Comparison of ENCODE assay signal across 23 cellular contexts in the genomic region with DNA sequence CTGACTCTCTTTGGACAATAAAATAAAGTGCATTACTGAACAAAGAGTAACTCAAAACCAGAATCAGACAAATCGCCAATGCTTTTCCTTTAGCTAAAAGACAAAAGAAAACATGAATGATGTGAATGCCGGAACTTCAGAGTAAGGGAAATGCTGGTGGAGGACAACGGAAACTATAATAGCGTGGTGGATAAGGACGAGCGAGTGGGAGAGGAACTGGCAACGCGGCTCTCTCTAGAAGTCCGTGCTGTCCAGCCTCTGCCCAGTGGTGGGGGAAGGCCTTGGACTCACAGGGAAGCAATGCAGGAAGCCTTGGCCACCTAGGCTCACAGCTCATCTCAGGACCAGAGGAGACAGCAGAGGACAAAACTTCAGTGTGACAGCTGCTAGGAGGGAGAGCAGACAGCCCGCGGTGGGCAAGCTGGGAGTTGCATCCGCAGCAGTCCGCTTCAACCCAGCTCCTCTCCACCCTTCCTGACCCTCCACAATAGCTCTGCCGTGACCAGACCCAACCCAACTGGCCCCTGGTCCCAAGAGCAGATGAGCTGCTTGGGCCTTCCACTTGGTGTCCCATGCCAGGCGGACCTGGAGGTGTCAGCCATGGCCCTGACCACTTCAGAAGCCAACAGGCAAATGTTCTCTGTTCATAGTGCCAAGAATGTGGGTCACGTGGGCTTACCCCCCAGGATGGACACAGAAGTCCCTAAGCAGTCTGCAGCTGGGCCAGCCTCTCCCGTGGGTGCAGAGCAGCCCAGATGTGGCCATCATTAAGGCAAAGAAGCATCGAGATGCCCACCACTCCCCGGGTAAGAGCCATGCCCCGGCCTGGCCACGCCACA. TPM values are rescaled to one million over a fixed set of nuclear protein-coding genes. Genes with fewer than 3 reads are reported as not detected.
A peak's percentile ranks its signal among the peaks of the same experiment; 100 is the strongest.
DNase-seq lines count a peak whose midpoint lies in the region; ATAC-seq and TF ChIP-seq lines count a peak whose summit lies in the region.
"Had no signal": no experiment of that assay in that cellular context is flagged by ENCODE, and none has a peak within 500 bp of the region (broad histone marks: within the 10 kb centered on the region; RNA-seq: fewer than 3 reads in every experiment).

No MANE protein-coding gene starts in this region.

- H3K27ac ChIP-seq in ascending aorta (peak overlapping the region; percentile 48 to 70), right cardiac atrium (ENCODE audit: low read length) (peak overlapping the region; percentile 16), spleen (peak overlapping the region in 6 of 8 donors; percentile 8 to 58 (median 20))
- H3K27ac ChIP-seq: GM23248, upper lobe of right lung had no signal

- no peaks in the 10 kb centered on the region for H3K27me3 Mint-ChIP-seq in activated T-cell treated with anti-CD3 and anti-CD28 coated beads, Interleukin-2, amount 50 U/mL, for 24 hours
- H3K27me3 Mint-ChIP-seq: CD4-positive, alpha-beta T cell; memory B cell; stimulated activated naive CD8-positive, alpha-beta T cell treated with anti-CD3 and anti-CD28 coated beads, Interleukin-15, Interleukin-2, amounts not matched to agents 100 ng/mL and 50 ng/mL, for 24 hours had no signal

- intact Hi-C loops in ascending aorta (cut with DNase I) = no loop called here
- intact Hi-C loops in right cardiac atrium (cut with DNase I) = no loop called here
- intact Hi-C loops in spleen (cut with DNase I; ENCODE audit: low total_unique reads) = no loop called here

- H3K4me1 ChIP-seq in ascending aorta (peaks cover 8 to 23% of the 10 kb centered on the region in 2 donors), right cardiac atrium (ENCODE audit: control insufficient read depth, insufficient read depth, low read length) (peaks cover 9% of the 10 kb centered on the region), spleen (peaks cover 9 to 82% (median 56%) of the 10 kb centered on the region in 6 donors)

- peaks cover 41 to 53% of the 10 kb centered on the region in 2 donors for H3K36me3 ChIP-seq in ascending aorta
- peaks cover 0 to 68% (median 44%) of the 10 kb centered on the region in 6 donors for H3K36me3 ChIP-seq in spleen

- no peaks in the 10 kb centered on the region for H3K9me3 ChIP-seq in ascending aorta
- H3K9me3 ChIP-seq in right cardiac atrium (ENCODE audit: control insufficient read depth, low read length) = no peaks in the 10 kb centered on the region
- H3K9me3 ChIP-seq in spleen = no peaks in the 10 kb centered on the region
- H3K9me3 ChIP-seq: upper lobe of right lung had no signal

- peak in 1 of 2 donors; percentile 36 for ATAC-seq in right cardiac atrium
- no peak for ATAC-seq in GM19397 (IDR thresholded peaks at IDR 0.05; ENCODE audit: unreplicated experiment)
- ATAC-seq: activated T-cell treated with anti-CD3 and anti-CD28 coated beads, Interleukin-2, amount 50 U/mL, for 72 hours; upper lobe of right lung had no signal

- no peak for TF ChIP-seq CTCF in ascending aorta (IDR thresholded peaks at IDR 0.05)
- TF ChIP-seq CTCF in spleen (IDR thresholded peaks at IDR 0.05 in 8 of 11, conservative IDR thresholded peaks at IDR 0.05 in 3 of 11) = no peak

- H3K27me3 ChIP-seq in ascending aorta (no peaks in the 10 kb centered on the region), right cardiac atrium (ENCODE audit: control insufficient read depth, insufficient read depth) (no peaks in the 10 kb centered on the region), spleen (replicated peaks in 1 of 7) (no peaks in the 10 kb centered on the region)
- H3K27me3 ChIP-seq: upper lobe of right lung had no signal

- H3K27ac Mint-ChIP-seq in activated T-cell treated with anti-CD3 and anti-CD28 coated beads, Interleukin-2, amount 50 U/mL, for 24 hours = peak overlapping the region; percentile 31
- H3K27ac Mint-ChIP-seq: activated T-cell treated with anti-CD3 and anti-CD28 coated beads, Interleukin-2, amount 50 U/mL, for 72 hours; CD4-positive, alpha-beta T cell; memory B cell; stimulated activated naive CD8-positive, alpha-beta T cell treated with anti-CD3 and anti-CD28 coated beads, Interleukin-15, Interleukin-2, amounts not matched to agents 100 ng/mL and 50 ng/mL, for 24 hours had no signal

- H3K4me3 Mint-ChIP-seq in activated T-cell treated with anti-CD3 and anti-CD28 coated beads, Interleukin-2, amount 50 U/mL, for 24 hours = no peak overlapping the region
- H3K4me3 Mint-ChIP-seq: activated T-cell treated with anti-CD3 and anti-CD28 coated beads, Interleukin-2, amount 50 U/mL, for 72 hours; CD4-positive, alpha-beta T cell; memory B cell; stimulated activated naive CD8-positive, alpha-beta T cell treated with anti-CD3 and anti-CD28 coated beads, Interleukin-15, Interleukin-2, amounts not matched to agents 100 ng/mL and 50 ng/mL, for 24 hours had no signal

- no peak for DNase-seq in activated T-cell treated with anti-CD3 and anti-CD28 coated beads, Interleukin-2, amount 50 U/mL, for 24 hours
- DNase-seq in activated T-cell treated with anti-CD3 and anti-CD28 coated beads, Interleukin-2, amount 50 U/mL, for 1 hour = no peak
- DNase-seq in ascending aorta (ENCODE audit: low spot score in 2 of 2) (no peak), right cardiac atrium (peak in 2 of 3 donors; percentile 24 to 64), spleen (no peak), AML-193 (lab: John Stamatoyannopoulos, UW) (no peak), T-helper 9 cell (no peak)
- DNase-seq: ACHN; activated CD4-positive, alpha-beta T cell treated with anti-CD3 and anti-CD28 coated beads, Interleukin-2, amount 50 U/mL, for 4 hours; activated T-cell treated with anti-CD3 and anti-CD28 coated beads, Interleukin-2, amount 50 U/mL, for 72 hours; CD4-positive, alpha-beta T cell; effector CD4-positive, alpha-beta T cell; GM23248; hippocampal formation; MV-4-11; NCI-H1930; retina; T-helper 1 cell; upper lobe of right lung had no signal

- H3K36me3 Mint-ChIP-seq in activated T-cell treated with anti-CD3 and anti-CD28 coated beads, Interleukin-2, amount 50 U/mL, for 24 hours (ENCODE audit: low read depth) = peaks cover 82% of the 10 kb centered on the region

- no peaks in the 10 kb centered on the region for H3K9me3 Mint-ChIP-seq in activated T-cell treated with anti-CD3 and anti-CD28 coated beads, Interleukin-2, amount 50 U/mL, for 24 hours
- H3K9me3 Mint-ChIP-seq: activated T-cell treated with anti-CD3 and anti-CD28 coated beads, Interleukin-2, amount 50 U/mL, for 72 hours; CD4-positive, alpha-beta T cell; memory B cell; stimulated activated naive CD8-positive, alpha-beta T cell treated with anti-CD3 and anti-CD28 coated beads, Interleukin-15, Interleukin-2, amounts not matched to agents 100 ng/mL and 50 ng/mL, for 24 hours had no signal

- WGBS in right cardiac atrium = 61% methylated on average over 21 of the region's 21 CpGs
- WGBS in spleen, 5 donors = 64 to 89% (median 81%) methylated on average over 14 to 21 of the region's 21 CpGs

- H3K4me3 ChIP-seq in ascending aorta (no peak overlapping the region), right cardiac atrium (ENCODE audit: low read length) (no peak overlapping the region), spleen (no peak overlapping the region)
- H3K4me3 ChIP-seq: GM23248, upper lobe of right lung had no signal

- TF ChIP-seq POLR2A in spleen (IDR thresholded peaks at IDR 0.05) = no peak

- peaks cover 29% of the 10 kb centered on the region for H3K4me1 Mint-ChIP-seq in activated T-cell treated with anti-CD3 and anti-CD28 coated beads, Interleukin-2, amount 50 U/mL, for 24 hours (ENCODE audit: low read depth)

RNA-seq across cellular contexts. Expression of gene FAAP100, which starts 5.3 kb away (rescaled TPM):
- total RNA-seq in ascending aorta (75.6 TPM), right cardiac atrium (10 to 100 TPM; 12.0 to 15.3 (median 13.5) TPM), spleen (10 to 100 TPM; 36.8 to 59.2 (median 50.2) TPM)
- polyA plus RNA-seq in right cardiac atrium (13.0 TPM), spleen (10 to 100 TPM; 32.2 to 77.2 (median 52.0) TPM)

RNA-seq across cellular contexts. Expression of gene FSCN2, which starts 29.3 kb away (rescaled TPM):
- not detected for total RNA-seq in ascending aorta
- under 1 TPM; 0.45 to 0.63 (median 0.53) TPM for total RNA-seq in right cardiac atrium
- 0.48 TPM for polyA plus RNA-seq in right cardiac atrium
- 1 to 10 TPM; 1.2 to 4.0 (median 2.8) TPM for total RNA-seq in spleen
- polyA plus RNA-seq in spleen = 1 to 10 TPM in 1 of 3 donors, under 1 TPM in 2; 0.41 to 2.6 (median 0.76) TPM
- polyA plus RNA-seq: keratinocyte had no signal

RNA-seq across cellular contexts. Expression of gene ACTG1, which starts 44.9 kb away (rescaled TPM):
- 6,075 TPM for total RNA-seq in ascending aorta
- total RNA-seq in right cardiac atrium = 100 to 1,000 TPM; 347 to 772 (median 510) TPM
- polyA plus RNA-seq in right cardiac atrium = 410 TPM
- total RNA-seq in spleen = 1,000 to 10,000 TPM; 1,726 to 6,270 (median 2,803) TPM
- polyA plus RNA-seq in spleen = 1,000 to 10,000 TPM; 1,119 to 1,902 (median 1,793) TPM

Comparison
In these comparisons a context has a peak if more than half of its experiments do, and no peak if none do; other contexts are left out.
1. DNase-seq: peak in right cardiac atrium (2 of 3); none in activated T-cell treated with anti-CD3 and anti-CD28 coated beads, Interleukin-2, amount 50 U/mL, for 24 hours (single experiment), activated T-cell treated with anti-CD3 and anti-CD28 coated beads, Interleukin-2, amount 50 U/mL, for 1 hour (single experiment), ascending aorta (0 of 2), spleen (single experiment), AML-193 (0 of 2) and T-helper 9 cell (single experiment).
2. Peak in every context shown above with its lines, with median percentiles within 50 percentile points of each other: H3K27ac ChIP-seq.